In genomic region chr6:45661667-45662066, GRCh38 we compare ENCODE assay signal across 17 cellular contexts.
DNase-seq lines count a peak whose midpoint lies in the region; TF ChIP-seq lines count a peak whose summit lies in the region.
"Had no signal": no experiment of that assay in that cellular context is flagged by ENCODE, and none has a peak within 500 bp of the region (broad histone marks: within the 10 kb centered on the region; RNA-seq: fewer than 3 reads in every experiment).

No MANE protein-coding gene starts in this region.

- peak overlapping the region; percentile 74 for H3K27ac ChIP-seq in mesenchymal stem cell (ENCODE audit: low read length, poor library complexity, severe bottlenecking)
- H3K27ac ChIP-seq: C4-2B, hepatocyte, left ventricle myocardium inferior, testis, VCaP had no signal

- H2BK12ac ChIP-seq in mesenchymal stem cell (ENCODE audit: low read length in 2 of 2) = no peak overlapping the region

- H3K27me3 Mint-ChIP-seq in mesothelial cell of epicardium (ENCODE audit: low read depth) = peaks cover 78% of the 10 kb centered on the region

- intact Hi-C loops in posterior cingulate gyrus (cut with DNase I) = no loop called here

- no peaks in the 10 kb centered on the region for H3K27me3 ChIP-seq in mesenchymal stem cell (ENCODE audit: control insufficient read depth in 1 of 2, insufficient read depth in 1 of 2, low read length in 2 of 2)
- H3K27me3 ChIP-seq: testis had no signal

- H3K4me1 Mint-ChIP-seq in mesothelial cell of epicardium = peaks cover 5% of the 10 kb centered on the region

- H2BK120ac ChIP-seq in mesenchymal stem cell (ENCODE audit: low read depth, low read length) = no peak overlapping the region

- H3K23ac ChIP-seq in mesenchymal stem cell (ENCODE audit: low read length in 2 of 2) = no peak overlapping the region

- H2AFZ ChIP-seq in mesenchymal stem cell (ENCODE audit: low read depth, low read length) = peak overlapping the region; percentile 43
- H2AFZ ChIP-seq: hepatocyte had no signal

- H3K4me1 ChIP-seq in mesenchymal stem cell (ENCODE audit: control insufficient read depth, insufficient read depth, low read depth, low read length) = peaks cover 16% of the 10 kb centered on the region
- H3K4me1 ChIP-seq: testis had no signal

- H3K27ac Mint-ChIP-seq in mesothelial cell of epicardium = no peak overlapping the region
- H3K27ac Mint-ChIP-seq: progenitor cell of endocrine pancreas had no signal

- no peaks in the 10 kb centered on the region for H3K9me3 Mint-ChIP-seq in mesothelial cell of epicardium

- peak overlapping the region; percentile 11 for H4K91ac ChIP-seq in mesenchymal stem cell (ENCODE audit: low read length)

- H3K18ac ChIP-seq in mesenchymal stem cell (ENCODE audit: low read depth in 1 of 2, low read length in 2 of 2) = peak overlapping the region in 1 of 2 experiments; percentile 74

- H3K4ac ChIP-seq in mesenchymal stem cell (ENCODE audit: low read depth in 1 of 2, low read length in 2 of 2) = no peak overlapping the region

- peaks cover 5% of the 10 kb centered on the region for H3K79me1 ChIP-seq in mesenchymal stem cell (replicated peaks; ENCODE audit: low read length, poor library complexity, severe bottlenecking)

- H2BK15ac ChIP-seq in mesenchymal stem cell (ENCODE audit: low read depth, poor library complexity, severe bottlenecking) = no peak overlapping the region

- H3K36me3 Mint-ChIP-seq in mesothelial cell of epicardium = no peaks in the 10 kb centered on the region

- H3K4me3 ChIP-seq in mesenchymal stem cell (ENCODE audit: insufficient read depth in 1 of 2, low read depth in 1 of 2, low read length in 2 of 2) = no peak overlapping the region
- H3K4me3 ChIP-seq: hepatocyte, left ventricle myocardium inferior, testis had no signal

- DNase-seq in EH (ENCODE audit: low read depth) (peak; percentile 76), NCI-H345 treated with DMSO at 0.1 percent for 48 hours (lab: John Stamatoyannopoulos, UW; ENCODE audit: unreplicated experiment) (peak; percentile 37), brain pericyte (ENCODE audit: low read depth, low spot score) (peak; percentile 78), mesenchymal stem cell (no peak), posterior cingulate gyrus (no peak), mesothelial cell of epicardium (ENCODE audit: low spot score in 2 of 2, unreplicated experiment in 2 of 2) (no peak), SHP77 treated with DMSO at 0.1 percent for 48 hours (lab: John Stamatoyannopoulos, UW) (no peak)
- DNase-seq: activated naive CD4-positive, alpha-beta T cell treated with anti-CD3 and anti-CD28 coated beads, Interleukin-2, amount 50 U/mL, for 16 hours; GF-D8; left ventricle myocardium inferior; NCI-H2081; NK-92 treated with Interleukin-12 subunit alpha and Interleukin-12 subunit beta, amount 100 ng/mL, for 24 hours; testis had no signal

- H3K36me3 ChIP-seq in mesenchymal stem cell (ENCODE audit: control insufficient read depth in 1 of 2, insufficient read depth in 2 of 2, low read depth in 1 of 2, low read length in 2 of 2) = peaks cover 0 to 11% of the 10 kb centered on the region in 2 experiments
- H3K36me3 ChIP-seq: left ventricle myocardium inferior had no signal

- H3K14ac ChIP-seq in mesenchymal stem cell (ENCODE audit: low read length in 2 of 2) = no peak overlapping the region

- H3K4me3 Mint-ChIP-seq in mesothelial cell of epicardium = no peak overlapping the region

- H4K8ac ChIP-seq in mesenchymal stem cell (ENCODE audit: low read length) = no peak overlapping the region

- H2AK5ac ChIP-seq in mesenchymal stem cell (ENCODE audit: low read length, severe bottlenecking) = peak overlapping the region; percentile 49

- TF ChIP-seq CTCF in mesothelial cell of epicardium (IDR thresholded peaks at IDR 0.05; ENCODE audit: unreplicated experiment) = no peak

- H3K9me3 ChIP-seq in mesenchymal stem cell (ENCODE audit: control insufficient read depth, low read length) = no peaks in the 10 kb centered on the region
- H3K9me3 ChIP-seq: left ventricle myocardium inferior, testis had no signal

- H2BK5ac ChIP-seq in mesenchymal stem cell (ENCODE audit: low read depth, low read length, poor library complexity, severe bottlenecking) = peak overlapping the region; percentile 51

- H3K9ac ChIP-seq in mesenchymal stem cell (ENCODE audit: low read length) = no peak overlapping the region

- WGBS in mesenchymal stem cell = 81% methylated on average over 6 of the region's 6 CpGs

- no peak overlapping the region for H3K4me2 ChIP-seq in mesenchymal stem cell (ENCODE audit: low read length, poor library complexity, severe bottlenecking)
- H3K4me2 ChIP-seq: hepatocyte had no signal

Comparison
In these comparisons a context has a peak if more than half of its experiments do, and no peak if none do; other contexts are left out.
1. DNase-seq: peak in EH (single experiment), NCI-H345 treated with DMSO at 0.1 percent for 48 hours (single experiment) and brain pericyte (single experiment); none in mesenchymal stem cell (single experiment), posterior cingulate gyrus (0 of 10), mesothelial cell of epicardium (0 of 2) and SHP77 treated with DMSO at 0.1 percent for 48 hours (single experiment).